In the genomic region with DNA sequence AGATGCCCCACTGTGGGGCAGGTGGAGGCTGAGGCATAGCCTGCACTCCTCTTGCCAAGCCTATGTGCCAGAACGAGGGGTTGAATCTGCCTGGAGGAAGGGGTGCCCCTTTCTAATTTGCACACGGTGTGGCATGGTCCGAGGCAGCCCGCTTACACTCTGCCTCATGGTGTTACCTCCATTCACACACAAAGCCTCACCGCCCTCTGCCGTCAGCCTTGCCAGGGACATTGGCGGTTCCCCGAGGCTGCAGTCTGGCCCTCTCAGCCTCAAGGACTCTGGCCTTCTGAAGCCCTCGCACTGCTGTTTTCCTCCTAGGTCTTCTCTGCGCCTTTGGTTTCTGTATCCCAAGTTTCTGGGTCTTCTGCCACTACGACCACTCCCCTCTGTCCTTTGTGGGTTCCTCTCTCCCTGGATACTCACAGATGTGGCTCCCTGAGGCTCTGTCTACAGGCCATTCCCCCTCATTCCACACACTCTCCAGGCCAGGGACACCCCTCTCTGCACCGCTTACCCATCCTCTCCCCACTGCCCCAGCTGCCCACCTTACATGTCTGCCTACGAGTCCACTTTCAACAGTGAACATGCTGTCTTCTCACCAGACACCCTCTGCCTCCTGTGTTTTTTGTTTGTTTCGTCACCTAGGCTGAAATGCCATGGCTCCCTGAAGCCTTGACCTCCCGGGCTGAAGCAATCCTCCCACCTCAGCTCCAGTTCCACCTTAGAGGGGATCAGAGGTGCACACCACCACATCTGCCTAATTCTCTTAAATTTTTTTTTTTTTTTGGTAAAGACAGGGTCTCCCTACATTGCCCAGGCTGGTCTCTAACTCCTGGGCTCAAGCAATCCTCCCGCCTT, we compare ENCODE assay signal across 23 cellular contexts.
"Had no signal": no experiment of that assay in that cellular context is flagged by ENCODE, and none has a peak within 500 bp of the region (broad histone marks: within the 10 kb centered on the region; RNA-seq: fewer than 3 reads in every experiment).

No MANE protein-coding gene starts in this region.

- FAIRE-seq: keratinocyte had no signal

- H3K4me3 Mint-ChIP-seq: activated CD4-positive, alpha-beta T cell treated with anti-CD3 and anti-CD28 coated beads, Interleukin-2, amount 10 ng/mL, durations not matched to agents 24 days and 14 days; activated CD8-positive, alpha-beta T cell treated with anti-CD3 and anti-CD28 coated beads, Interleukin-2, amount 10 ng/mL, durations not matched to agents 7 days and 5 days; activated naive CD8-positive, alpha-beta T cell; naive thymus-derived CD4-positive, alpha-beta T cell; T-helper 1 cell treated with Interleukin-12 subunit alpha and Interleukin-12 subunit beta and Interleukin-4 antibody, amounts not matched to agents 30 μg/mL and 1 μg/mL, for 36 hours had no signal

- H3K27ac Mint-ChIP-seq: activated CD4-positive, alpha-beta T cell treated with anti-CD3 and anti-CD28 coated beads, Interleukin-2, amount 10 ng/mL, durations not matched to agents 24 days and 14 days; activated CD8-positive, alpha-beta T cell treated with anti-CD3 and anti-CD28 coated beads, Interleukin-2, amount 10 ng/mL, durations not matched to agents 7 days and 5 days; activated naive CD8-positive, alpha-beta T cell; T-helper 1 cell treated with Interleukin-12 subunit alpha and Interleukin-12 subunit beta and Interleukin-4 antibody, amounts not matched to agents 30 μg/mL and 1 μg/mL, for 36 hours had no signal

- DNase-seq: activated CD4-positive, alpha-beta T cell treated with anti-CD3 and anti-CD28 coated beads, Interleukin-2, amount 10 ng/mL, durations not matched to agents 24 days and 14 days; activated CD8-positive, alpha-beta T cell treated with anti-CD3 and anti-CD28 coated beads, Interleukin-2, amount 10 ng/mL, durations not matched to agents 7 days and 5 days; activated gamma-delta T cell treated with Interleukin-2 at 50 U/mL for 16 hours; anterior cingulate cortex; body of pancreas; cortex of kidney; hypothalamus; naive thymus-derived CD4-positive, alpha-beta T cell; ovary; psoas muscle; stimulated activated CD4-positive, alpha-beta T cell treated with anti-CD3 and anti-CD28 coated beads, Interleukin-12 subunit alpha, Interleukin-12 subunit beta, amount 100 ng/mL, for 4 hours; stimulated activated CD4-positive, alpha-beta T cell treated with anti-CD3 and anti-CD28 coated beads, Interleukin-4, amount 100 ng/mL, for 4 hours; uterus had no signal

- ATAC-seq: activated CD4-positive, CD25-positive, alpha-beta regulatory T cell treated with anti-CD3 and anti-CD28 coated beads, Interleukin-2, amount 50 U/mL, for 24 hours; activated CD8-positive, alpha-beta T cell treated with anti-CD3 and anti-CD28 coated beads, Interleukin-2, amount 10 ng/mL, durations not matched to agents 7 days and 5 days; body of pancreas; gastroesophageal sphincter; left lobe of liver; lower lobe of right lung; naive thymus-derived CD4-positive, alpha-beta T cell; psoas muscle had no signal

- H3K9me3 Mint-ChIP-seq: activated CD4-positive, alpha-beta T cell treated with anti-CD3 and anti-CD28 coated beads, Interleukin-2, amount 10 ng/mL, durations not matched to agents 24 days and 14 days; naive thymus-derived CD4-positive, alpha-beta T cell; T-helper 1 cell treated with Interleukin-12 subunit alpha and Interleukin-12 subunit beta and Interleukin-4 antibody, amounts not matched to agents 30 μg/mL and 1 μg/mL, for 36 hours had no signal

- H3K27me3 Mint-ChIP-seq: activated naive CD8-positive, alpha-beta T cell had no signal

- H3K27ac ChIP-seq: body of pancreas, cardiac muscle cell, epithelial cell of prostate, gastroesophageal sphincter, lower lobe of right lung, ovary, psoas muscle, right atrium auricular region, uterus had no signal

- H3K36me3 ChIP-seq: cardiac muscle cell, gastroesophageal sphincter, lower lobe of right lung, ovary, right atrium auricular region, uterus had no signal

- H3K27me3 ChIP-seq: body of pancreas, cardiac muscle cell, gastroesophageal sphincter, ovary, right atrium auricular region, uterus had no signal

- H3K4me3 ChIP-seq: body of pancreas, cardiac muscle cell, gastroesophageal sphincter, lower lobe of right lung, ovary, psoas muscle, right atrium auricular region, uterus had no signal

- H3K4me1 ChIP-seq: gastroesophageal sphincter, lower lobe of right lung, psoas muscle, right atrium auricular region, uterus had no signal

- H3K9me3 ChIP-seq: body of pancreas, gastroesophageal sphincter, lower lobe of right lung, ovary, psoas muscle, right atrium auricular region, uterus had no signal
